ENCODE assay signal across 1 cellular context in the genomic region with DNA sequence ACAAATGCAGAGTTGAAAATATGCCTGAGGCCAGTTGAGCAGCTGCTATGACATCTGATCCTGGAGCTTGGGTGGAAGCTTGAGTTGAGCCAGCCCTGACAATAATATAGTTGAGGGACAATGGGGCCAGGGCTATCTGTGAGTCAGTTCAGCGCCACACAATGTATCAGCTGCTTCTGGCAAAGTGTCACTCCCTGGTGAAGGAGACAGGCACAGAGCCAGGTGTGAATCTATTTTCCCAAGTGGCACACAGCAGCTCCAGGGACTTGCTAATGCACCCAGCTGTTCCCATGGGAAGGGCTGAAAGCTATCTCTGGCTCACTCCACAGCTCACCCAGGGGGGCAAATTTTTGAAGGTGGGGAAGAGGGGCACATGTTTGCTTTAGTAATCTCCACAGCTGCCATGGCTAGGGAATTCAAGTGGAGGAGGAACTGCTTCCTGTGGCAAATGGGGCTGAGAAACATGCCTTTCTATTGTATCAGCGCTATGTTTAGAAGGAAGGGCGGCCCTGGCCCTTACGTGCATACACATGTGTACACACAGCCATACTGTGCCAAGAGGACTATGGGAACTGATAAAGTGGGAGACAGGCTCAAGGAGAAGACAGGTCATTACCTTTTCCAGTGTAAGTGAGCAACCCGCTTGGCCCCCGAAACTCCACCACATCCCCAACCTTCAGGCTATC.
TF ChIP-seq lines count a peak whose summit lies in the region.

No MANE protein-coding gene starts in this region.

TF ChIP-seq in SK-N-SH, 30 proteins besides CTCF, POLR2A, EP300 and RAD21 (continued from another document):
- TF ChIP-seq, protein P1, sequence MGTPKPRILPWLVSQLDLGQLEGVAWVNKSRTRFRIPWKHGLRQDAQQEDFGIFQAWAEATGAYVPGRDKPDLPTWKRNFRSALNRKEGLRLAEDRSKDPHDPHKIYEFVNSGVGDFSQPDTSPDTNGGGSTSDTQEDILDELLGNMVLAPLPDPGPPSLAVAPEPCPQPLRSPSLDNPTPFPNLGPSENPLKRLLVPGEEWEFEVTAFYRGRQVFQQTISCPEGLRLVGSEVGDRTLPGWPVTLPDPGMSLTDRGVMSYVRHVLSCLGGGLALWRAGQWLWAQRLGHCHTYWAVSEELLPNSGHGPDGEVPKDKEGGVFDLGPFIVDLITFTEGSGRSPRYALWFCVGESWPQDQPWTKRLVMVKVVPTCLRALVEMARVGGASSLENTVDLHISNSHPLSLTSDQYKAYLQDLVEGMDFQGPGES (IDR thresholded peaks at IDR 0.05; ENCODE audit: low read depth, low read length) = no peak
- TF ChIP-seq TCF12 (IDR thresholded peaks at IDR 0.05) (no peak), POLR2AphosphoS5 (IDR thresholded peaks at IDR 0.05; ENCODE audit: low read depth, low read length) (no peak), TAF1 (IDR thresholded peaks at IDR 0.05; ENCODE audit: borderline replicate concordance, low read depth, low read length) (no peak), TEAD4 (IDR thresholded peaks at IDR 0.05; ENCODE audit: borderline replicate concordance, insufficient read depth) (no peak)
- TF ChIP-seq, protein P2, sequence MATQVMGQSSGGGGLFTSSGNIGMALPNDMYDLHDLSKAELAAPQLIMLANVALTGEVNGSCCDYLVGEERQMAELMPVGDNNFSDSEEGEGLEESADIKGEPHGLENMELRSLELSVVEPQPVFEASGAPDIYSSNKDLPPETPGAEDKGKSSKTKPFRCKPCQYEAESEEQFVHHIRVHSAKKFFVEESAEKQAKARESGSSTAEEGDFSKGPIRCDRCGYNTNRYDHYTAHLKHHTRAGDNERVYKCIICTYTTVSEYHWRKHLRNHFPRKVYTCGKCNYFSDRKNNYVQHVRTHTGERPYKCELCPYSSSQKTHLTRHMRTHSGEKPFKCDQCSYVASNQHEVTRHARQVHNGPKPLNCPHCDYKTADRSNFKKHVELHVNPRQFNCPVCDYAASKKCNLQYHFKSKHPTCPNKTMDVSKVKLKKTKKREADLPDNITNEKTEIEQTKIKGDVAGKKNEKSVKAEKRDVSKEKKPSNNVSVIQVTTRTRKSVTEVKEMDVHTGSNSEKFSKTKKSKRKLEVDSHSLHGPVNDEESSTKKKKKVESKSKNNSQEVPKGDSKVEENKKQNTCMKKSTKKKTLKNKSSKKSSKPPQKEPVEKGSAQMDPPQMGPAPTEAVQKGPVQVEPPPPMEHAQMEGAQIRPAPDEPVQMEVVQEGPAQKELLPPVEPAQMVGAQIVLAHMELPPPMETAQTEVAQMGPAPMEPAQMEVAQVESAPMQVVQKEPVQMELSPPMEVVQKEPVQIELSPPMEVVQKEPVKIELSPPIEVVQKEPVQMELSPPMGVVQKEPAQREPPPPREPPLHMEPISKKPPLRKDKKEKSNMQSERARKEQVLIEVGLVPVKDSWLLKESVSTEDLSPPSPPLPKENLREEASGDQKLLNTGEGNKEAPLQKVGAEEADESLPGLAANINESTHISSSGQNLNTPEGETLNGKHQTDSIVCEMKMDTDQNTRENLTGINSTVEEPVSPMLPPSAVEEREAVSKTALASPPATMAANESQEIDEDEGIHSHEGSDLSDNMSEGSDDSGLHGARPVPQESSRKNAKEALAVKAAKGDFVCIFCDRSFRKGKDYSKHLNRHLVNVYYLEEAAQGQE (IDR thresholded peaks at IDR 0.05; ENCODE audit: low read depth, low read length) = no peak
